In genomic region chr5:106415541-106415940, GRCh38 we compare ENCODE assay signal across 13 cellular contexts.
DNase-seq lines count a peak whose midpoint lies in the region; ATAC-seq and TF ChIP-seq lines count a peak whose summit lies in the region.
"Had no signal": no experiment of that assay in that cellular context is flagged by ENCODE, and none has a peak within 500 bp of the region (broad histone marks: within the 10 kb centered on the region; RNA-seq: fewer than 3 reads in every experiment).

No MANE protein-coding gene starts in this region.

- peak; percentile 83 for DNase-seq in AG04449 (ENCODE audit: low read depth, low spot score)
- DNase-seq in HT1080 (ENCODE audit: low read depth), result peak; percentile 70
- peak; percentile 78 for DNase-seq in astrocyte of the hippocampus (ENCODE audit: low read depth, low spot score)
- peak; percentile 81 for DNase-seq in iris pigment epithelial cell (ENCODE audit: low read depth)
- no peak for DNase-seq in vagina (ENCODE audit: extremely low spot score in 2 of 2)
- no peak for DNase-seq in NCI-H524 treated with DMSO at 0.1 percent for 48 hours (lab: John Stamatoyannopoulos, UW)
- no peak for DNase-seq in superior temporal gyrus (ENCODE audit: extremely low spot score)
- DNase-seq: activated naive CD4-positive, alpha-beta T cell treated with anti-CD3 and anti-CD28 coated beads, Interleukin-2, amount 10 ng/mL, durations not matched to agents 7 days and 5 days; NCI-H1436 treated with DMSO at 0.1 percent for 48 hours; NCI-H526; ovary had no signal

- CTCF ChIA-PET in AG04449 (lab: Yijun Ruan, JAX), result no interaction called here

- POLR2A ChIA-PET in AG04449 (lab: Yijun Ruan, JAX), result no interaction called here

- H3K27ac ChIP-seq in vagina, result no peak overlapping the region
- H3K27ac ChIP-seq: A549, ovary had no signal

- no peaks in the 10 kb centered on the region for H3K36me3 ChIP-seq in vagina
- H3K36me3 ChIP-seq: ovary had no signal

- H3K4me3 ChIP-seq in AG04449 (ENCODE audit: low read depth, low read length), result no peak overlapping the region
- no peak overlapping the region for H3K4me3 ChIP-seq in vagina
- H3K4me3 ChIP-seq: A549, ovary had no signal

- H3K9me3 ChIP-seq in vagina, result no peaks in the 10 kb centered on the region
- H3K9me3 ChIP-seq: A549, ovary had no signal

- no peaks in the 10 kb centered on the region for H3K27me3 ChIP-seq in vagina
- H3K27me3 ChIP-seq: ovary had no signal

- no peak for TF ChIP-seq POLR2A in vagina (IDR thresholded peaks at IDR 0.05)

- no peak for TF ChIP-seq CTCF in AG04449 (IDR thresholded peaks at IDR 0.05; ENCODE audit: insufficient read depth, low read length, missing control alignments)
- no peak for TF ChIP-seq CTCF in vagina (IDR thresholded peaks at IDR 0.05)

- no peak for ATAC-seq in GM18519 (IDR thresholded peaks at IDR 0.05; ENCODE audit: low FRiP score, unreplicated experiment)
- ATAC-seq: A549 had no signal

- intact Hi-C loops in vagina (cut with DNase I), result no loop called here

- no peaks in the 10 kb centered on the region for H3K4me1 ChIP-seq in vagina
- H3K4me1 ChIP-seq: A549 had no signal

Comparison
In these comparisons a context has a peak if more than half of its experiments do, and no peak if none do; other contexts are left out.
1. DNase-seq: peak in AG04449 (single experiment), HT1080 (single experiment), astrocyte of the hippocampus (single experiment) and iris pigment epithelial cell (single experiment); none in vagina (0 of 2), NCI-H524 treated with DMSO at 0.1 percent for 48 hours (single experiment) and superior temporal gyrus (single experiment).